21 cellular contexts compared by ENCODE assay signal in the genomic region with DNA sequence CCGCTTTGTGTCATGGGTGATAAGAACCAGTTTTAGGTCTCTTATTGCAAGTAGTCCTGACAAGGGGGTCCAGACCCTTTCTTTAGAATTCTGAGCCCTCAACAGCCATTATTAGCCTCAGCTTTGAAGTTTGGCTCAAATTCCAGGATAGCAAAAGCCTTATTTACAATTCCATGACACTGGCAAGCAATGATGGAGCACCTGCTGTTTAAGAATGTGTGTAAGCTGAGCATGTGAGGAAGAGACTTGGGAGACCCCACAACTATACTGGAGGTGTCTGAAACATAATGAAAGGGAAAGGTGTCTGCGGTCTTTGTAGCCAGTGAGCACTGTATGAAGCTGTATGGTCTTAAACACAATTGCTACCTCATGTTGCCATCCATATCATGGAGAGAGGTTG.
DNase-seq lines count a peak whose midpoint lies in the region; ATAC-seq, FAIRE-seq and TF ChIP-seq lines count a peak whose summit lies in the region.
"Had no signal": no experiment of that assay in that cellular context is flagged by ENCODE, and none has a peak within 500 bp of the region (broad histone marks: within the 10 kb centered on the region; RNA-seq: fewer than 3 reads in every experiment).

No MANE protein-coding gene starts in this region.

- POLR2A ChIA-PET in H1 (lab: Charles Lee; ENCODE audit: partially characterized antibody): no interaction called here

- H2BK120ac ChIP-seq in H1 (replicated peaks; ENCODE audit: low read depth, low read length): peak overlapping the region; percentile 97

- H4K8ac ChIP-seq in H1 (ENCODE audit: extremely low read depth, insufficient read depth, low read length): no peak overlapping the region

- H3K4me1 Mint-ChIP-seq in neural progenitor cell: peaks cover 7% of the 10 kb centered on the region

- H2BK15ac ChIP-seq in H1 (ENCODE audit: low read length): no peak overlapping the region

- H3K9ac ChIP-seq in HUES48 (ENCODE audit: low read depth, low read length): no peak overlapping the region
- H3K9ac ChIP-seq in H1 (replicated peaks in 1 of 4; ENCODE audit: extremely low read depth in 1 of 4, low read depth in 3 of 4, low read length in 3 of 4): no peak overlapping the region
- peak overlapping the region; percentile 44; the same call in 1 of the 2 replicates for H3K9ac ChIP-seq in iPS-20b (ENCODE audit: low read depth, low read length)
- H3K9ac ChIP-seq in neural progenitor cell: no peak overlapping the region

- H3K79me2 ChIP-seq in H1 (ENCODE audit: control insufficient read depth in 1 of 2, insufficient read depth in 2 of 2, low read length in 2 of 2): no peaks in the 10 kb centered on the region
- no peaks in the 10 kb centered on the region for H3K79me2 ChIP-seq in neural progenitor cell (ENCODE audit: low read depth)

- TF ChIP-seq RAD21 in H1 (IDR thresholded peaks at IDR 0.05 in 1 of 2, conservative IDR thresholded peaks at IDR 0.05 in 1 of 2; ENCODE audit: low read depth in 2 of 2, low read length in 2 of 2): no peak

- no peaks in the 10 kb centered on the region for H3K9me3 Mint-ChIP-seq in neural progenitor cell

- H3K27ac ChIP-seq in HUES48 (ENCODE audit: low read depth, low read length): peak overlapping the region; percentile 86
- H3K27ac ChIP-seq in H1 (ENCODE audit: low read depth, low read length): no peak overlapping the region
- H3K27ac ChIP-seq in iPS-20b (ENCODE audit: low read length): peak overlapping the region; percentile 27
- no peak overlapping the region for H3K27ac ChIP-seq in neural progenitor cell
- H3K27ac ChIP-seq: C4-2B had no signal

- WGBS in H1 (ENCODE audit: extremely low coverage in 1 of 2, insufficient coverage in 1 of 2, insufficient read length in 1 of 2, insufficient replicate concordance in 2 of 2, low coverage in 1 of 2, low lambda C conversion rate in 2 of 2, missing lambda C conversion rate in 1 of 2), 2 experiments: 56% methylated on average over 2 of the region's 2 CpGs; no CpG with 5 or more reads in 1 of the 2 experiments

- H3K36me3 ChIP-seq in HUES48 (ENCODE audit: control insufficient read depth, insufficient read depth, low read length): no peaks in the 10 kb centered on the region
- H3K36me3 ChIP-seq in H1 (ENCODE audit: control insufficient read depth in 2 of 4, insufficient read depth in 4 of 4, low read length in 3 of 4): no peaks in the 10 kb centered on the region
- no peaks in the 10 kb centered on the region for H3K36me3 ChIP-seq in iPS-20b (ENCODE audit: insufficient read depth, low read depth, low read length)
- H3K36me3 ChIP-seq in neural progenitor cell: no peaks in the 10 kb centered on the region
- H3K36me3 ChIP-seq: BE2C had no signal

- no peak overlapping the region for H2AK5ac ChIP-seq in H1 (ENCODE audit: low read depth, low read length)

- H3K4ac ChIP-seq in H1 (replicated peaks; ENCODE audit: insufficient read length, low read depth, low read length): no peak overlapping the region

- ATAC-seq in HG02938 (IDR thresholded peaks at IDR 0.05; ENCODE audit: unreplicated experiment): no peak

- no peak overlapping the region for H3K14ac ChIP-seq in H1 (ENCODE audit: insufficient read length)

- H2BK20ac ChIP-seq in H1 (ENCODE audit: low read length): peak overlapping the region; percentile 35; the same call in 1 of the 2 replicates

- H3K9me3 ChIP-seq in HUES48 (ENCODE audit: control insufficient read depth, insufficient read depth, low read length): no peaks in the 10 kb centered on the region
- H3K9me3 ChIP-seq in H1 (ENCODE audit: insufficient read depth in 2 of 2, low read depth in 1 of 2, low read length in 1 of 2): no peaks in the 10 kb centered on the region
- H3K9me3 ChIP-seq in iPS-20b (ENCODE audit: insufficient read depth, low read depth, low read length): no peaks in the 10 kb centered on the region
- H3K9me3 ChIP-seq in neural progenitor cell (ENCODE audit: low read depth): no peaks in the 10 kb centered on the region
- H3K9me3 ChIP-seq: BE2C, Caco-2 had no signal

- H3K4me1 ChIP-seq in HUES48 (ENCODE audit: control insufficient read depth, insufficient read depth, low read length) (peaks cover 21% of the 10 kb centered on the region), H1 (replicated peaks in 1 of 4; ENCODE audit: control insufficient read depth in 3 of 4, insufficient read depth in 4 of 4, low read length in 3 of 4) (peaks cover 4 to 24% (median 21%) of the 10 kb centered on the region in 4 experiments), iPS-20b (ENCODE audit: insufficient read depth, low read length) (peaks cover 26% of the 10 kb centered on the region), neural progenitor cell (no peaks in the 10 kb centered on the region)
- H3K4me1 ChIP-seq: BE2C, Caco-2 had no signal

- H3K4me3 ChIP-seq in HUES48 (ENCODE audit: low read depth, low read length): peak overlapping the region; percentile 44
- H3K4me3 ChIP-seq in H1 (ENCODE audit: extremely low read depth in 1 of 4, insufficient read depth in 2 of 4, low read depth in 3 of 4, low read length in 4 of 4): peak overlapping the region in 1 of 4 experiments; percentile 26; a peak in 1 of 8 replicates
- peak overlapping the region; percentile 43; the same call in 1 of the 2 replicates for H3K4me3 ChIP-seq in iPS-20b (ENCODE audit: low read length)
- H3K4me3 ChIP-seq in neural progenitor cell: no peak overlapping the region

- peak; percentile 84 for FAIRE-seq in H1 (lab: Jason Lieb, UNC)
- FAIRE-seq: A204.1, D721Med, HTR-8/SVneo had no signal

- H2BK12ac ChIP-seq in H1 (ENCODE audit: low read depth, low read length): no peak overlapping the region; the same call in 1 of the 2 replicates

- H3K27me3 ChIP-seq in HUES48 (ENCODE audit: control insufficient read depth, insufficient read depth, low read length) (no peaks in the 10 kb centered on the region), H1 (replicated peaks in 1 of 4; ENCODE audit: control insufficient read depth in 3 of 4, extremely low read depth in 1 of 4, insufficient read depth in 3 of 4, low read length in 3 of 4) (no peaks in the 10 kb centered on the region), iPS-20b (ENCODE audit: insufficient read depth, low read length) (no peaks in the 10 kb centered on the region), neural progenitor cell (no peaks in the 10 kb centered on the region)

- no peaks in the 10 kb centered on the region for H3K79me1 ChIP-seq in H1 (ENCODE audit: low read depth, low read length)

- no peak overlapping the region for H3K23ac ChIP-seq in H1 (ENCODE audit: insufficient read length)

- peak in 1 of 2 experiments; percentile 44; a peak in 1 of 3 replicates for TF ChIP-seq EP300 in H1 (IDR thresholded peaks at IDR 0.05; ENCODE audit: borderline replicate concordance in 1 of 2, low read depth in 2 of 2, low read length in 2 of 2)

- no peak overlapping the region for H3K4me3 Mint-ChIP-seq in neural progenitor cell
- H3K4me3 Mint-ChIP-seq: CD4-positive, alpha-beta T cell had no signal

- no peak overlapping the region for H3K27ac Mint-ChIP-seq in neural progenitor cell
- H3K27ac Mint-ChIP-seq: CD4-positive, alpha-beta T cell had no signal

- TF ChIP-seq CTCF in H1 (IDR thresholded peaks at IDR 0.05; ENCODE audit: control extremely low read depth in 1 of 3, insufficient read depth in 1 of 3, low read depth in 1 of 3, low read length in 3 of 3): no peak
- TF ChIP-seq CTCF in neural progenitor cell (IDR thresholded peaks at IDR 0.05): no peak

- peak overlapping the region; percentile 96; the same call in 1 of the 2 replicates for H2BK5ac ChIP-seq in H1 (ENCODE audit: low read depth, low read length)

- H3K36me3 Mint-ChIP-seq in neural progenitor cell: no peaks in the 10 kb centered on the region

- H4K91ac ChIP-seq in H1 (replicated peaks; ENCODE audit: insufficient read length, low read length): peak overlapping the region; percentile 98

- H3K4me2 ChIP-seq in H1 (ENCODE audit: insufficient read depth in 1 of 2, low read depth in 2 of 2, low read length in 2 of 2): peak overlapping the region; percentile 45 to 48; a peak in 3 of 4 replicates
- no peak overlapping the region for H3K4me2 ChIP-seq in neural progenitor cell

- H4K20me1 ChIP-seq in H1 (replicated peaks in 1 of 2; ENCODE audit: control insufficient read depth in 1 of 2, insufficient read depth in 2 of 2, low read length in 2 of 2): no peaks in the 10 kb centered on the region
- no peaks in the 10 kb centered on the region for H4K20me1 ChIP-seq in neural progenitor cell (ENCODE audit: low read depth)

- H3K18ac ChIP-seq in H1 (ENCODE audit: extremely low read depth, low read length): peak overlapping the region; percentile 14; the same call in 1 of the 2 replicates

- no peak for TF ChIP-seq POLR2A in H1 (IDR thresholded peaks at IDR 0.05; ENCODE audit: control extremely low read depth in 1 of 2, low read depth in 2 of 2, low read length in 2 of 2)

- no peak overlapping the region for H3K56ac ChIP-seq in H1 (replicated peaks; ENCODE audit: insufficient read length, low read depth, low read length)

- H2AFZ ChIP-seq in H1 (ENCODE audit: low read length) (no peak overlapping the region), neural progenitor cell (replicated peaks) (no peak overlapping the region)

- H3F3A ChIP-seq in neural progenitor cell (ENCODE audit: low read depth): no peaks in the 10 kb centered on the region

- H3K27me3 Mint-ChIP-seq in neural progenitor cell (ENCODE audit: insufficient read depth, low read depth): peaks cover 8% of the 10 kb centered on the region

- no peak for DNase-seq in H1 (ENCODE audit: low read depth in 1 of 2, low spot score in 2 of 2)
- DNase-seq in neural progenitor cell (ENCODE audit: low spot score): peak; percentile 13
- DNase-seq in NCI-H82 treated with DMSO at 0.1 percent for 48 hours (lab: John Stamatoyannopoulos, UW; ENCODE audit: unreplicated experiment): no peak
- DNase-seq in amygdala (lab: John Stamatoyannopoulos, UW): no peak
- DNase-seq in activated CD4-positive, alpha-beta T cell treated with anti-CD3 and anti-CD28 coated beads, Interleukin-2, amount 50 U/mL, for 4 hours: no peak
- DNase-seq: ACHN; BE2C; Caco-2; CD4-positive, alpha-beta T cell; DMS153; DMS79; GF-D8; HCEC 1CT; KG1 had no signal

- CTCF ChIA-PET in H1 (lab: Charles Lee; ENCODE audit: partially characterized antibody): interaction anchor here (0.9 to 2.6 kb wide), 4 partner anchors 10 to 70 kb away, joined by 3 to 8 read pairs (median 4); no protein-coding TSS in a partner anchor

- H3K23me2 ChIP-seq in H1 (ENCODE audit: low read depth, low read length): no peaks in the 10 kb centered on the region

- no peak overlapping the region for H4K5ac ChIP-seq in H1 (ENCODE audit: insufficient read length, low read depth, low read length)

TF ChIP-seq in H1, 55 proteins besides CTCF, POLR2A, EP300 and RAD21 (continues in another document):
- TF ChIP-seq TCF12 (IDR thresholded peaks at IDR 0.05; ENCODE audit: low read depth, low read length) (0 out of 2 replicates have a peak, but pooled peaks have one; percentile 21), ASH2L (IDR thresholded peaks at IDR 0.05; ENCODE audit: low read length) (peak; percentile 10), NANOG (IDR thresholded peaks at IDR 0.05; ENCODE audit: insufficient read depth, low read depth, low read length, poor library complexity, severe bottlenecking) (peak; percentile 69), HDAC6 (IDR thresholded peaks at IDR 0.05; ENCODE audit: low read depth, low read length) (no peak), GTF2F1 (IDR thresholded peaks at IDR 0.05; ENCODE audit: borderline replicate concordance, low read depth, low read length) (no peak), TEAD4 (IDR thresholded peaks at IDR 0.05; ENCODE audit: low read depth, low read length) (peak; percentile 83)

Comparison
In these comparisons a context has a peak if more than half of its experiments do, and no peak if none do; other contexts are left out.
1. H3K27ac ChIP-seq: peak in HUES48 (single experiment) and iPS-20b (single experiment); none in H1 (single experiment) and neural progenitor cell (single experiment).